Comparison of ENCODE assay signal across 8 cellular contexts in the genomic region with DNA sequence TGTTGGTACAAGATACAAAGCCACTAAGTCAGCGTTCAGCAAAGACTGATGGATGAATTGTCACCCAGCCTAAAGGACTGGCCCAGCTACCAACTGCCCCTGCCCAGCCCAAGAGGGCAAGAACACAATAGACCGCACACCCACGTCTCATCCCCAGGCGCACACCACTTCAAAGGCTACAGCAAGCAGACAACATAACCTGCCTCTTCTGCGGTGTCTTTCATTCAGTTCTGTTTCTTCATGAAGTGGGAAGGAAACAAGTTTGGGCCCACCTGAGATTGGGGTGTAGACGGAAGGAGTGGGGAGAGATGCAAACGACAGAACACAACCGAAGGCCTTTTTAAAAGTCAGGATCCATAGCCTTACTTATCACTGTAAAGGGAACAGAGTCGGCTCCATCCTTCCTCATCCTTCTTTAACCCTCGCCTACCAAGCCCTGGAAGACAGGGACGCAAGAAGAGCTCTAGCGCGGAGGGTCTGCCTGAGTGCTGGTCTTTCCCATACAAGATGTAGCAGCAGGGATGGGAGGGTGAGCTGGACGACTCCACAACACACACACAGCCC. TPM values are rescaled to one million over a fixed set of nuclear protein-coding genes. Genes with fewer than 3 reads are reported as not detected.
DNase-seq lines count a peak whose midpoint lies in the region; ATAC-seq and TF ChIP-seq lines count a peak whose summit lies in the region.

No MANE protein-coding gene starts in this region.

- DNase-seq in cardiac muscle cell (ENCODE audit: low read depth in 1 of 2, low spot score in 1 of 2) (peak in 1 of 2 donors; percentile 57), Right ventricle myocardium inferior (ENCODE audit: missing footprints) (no peak), SK-N-MC (ENCODE audit: low read depth, low spot score) (no peak), body of pancreas (peak in 1 of 4 donors; percentile 29), kidney glomerular epithelial cell (lab: John Stamatoyannopoulos, UW) (peak; percentile 52), NCI-H1930 (lab: John Stamatoyannopoulos, UW) (no peak)
- DNase-seq in stimulated activated CD4-positive, alpha-beta T cell treated with anti-CD3 and anti-CD28 coated beads, Interleukin-2, amount 100 ng/mL, for 48 hours, result peak; percentile 9 to 11

- peak overlapping the region; percentile 80 for H3K9ac ChIP-seq in SK-N-MC (ENCODE audit: insufficient read length)

- ATAC-seq in Right ventricle myocardium inferior (no peak), body of pancreas (no peak), GM21529 (IDR thresholded peaks at IDR 0.05; ENCODE audit: unreplicated experiment) (no peak)

- no peak for TF ChIP-seq POLR2A in body of pancreas (IDR thresholded peaks at IDR 0.05)

- H3K4me1 ChIP-seq in cardiac muscle cell (ENCODE audit: low read depth), result peaks cover 23% of the 10 kb centered on the region
- peaks cover 87% of the 10 kb centered on the region for H3K4me1 ChIP-seq in body of pancreas

- WGBS in body of pancreas, 2 donors, result 1 to 2% methylated on average over 14 of the region's 14 CpGs

- peak overlapping the region; percentile 95 for H3K27ac ChIP-seq in cardiac muscle cell
- H3K27ac ChIP-seq in SK-N-MC, result no peak overlapping the region
- H3K27ac ChIP-seq in body of pancreas, result peak overlapping the region; percentile 90 to 99 (median 96)

- intact Hi-C loops in Right ventricle myocardium inferior (cut with DNase I), result loop anchor here (1.0 to 5.0 kb wide), 4 partner anchors 14 to 94 kb away; a partner anchor contains a TSS
- intact Hi-C loops in body of pancreas (cut with DNase I), result no loop called here

- TF ChIP-seq CTCF in cardiac muscle cell (IDR thresholded peaks at IDR 0.05; ENCODE audit: low read depth, low read length) (no peak), body of pancreas (IDR thresholded peaks at IDR 0.05) (no peak)

- H3K4me3 ChIP-seq in cardiac muscle cell, result peak overlapping the region; percentile 76
- peak overlapping the region; percentile 93 for H3K4me3 ChIP-seq in SK-N-MC
- peak overlapping the region; percentile 26 to 58 for H3K4me3 ChIP-seq in body of pancreas

- H3K27me3 ChIP-seq in cardiac muscle cell (no peaks in the 10 kb centered on the region), body of pancreas (no peaks in the 10 kb centered on the region)

- H3K9me3 ChIP-seq in cardiac muscle cell (ENCODE audit: low read depth), result no peaks in the 10 kb centered on the region
- H3K9me3 ChIP-seq in SK-N-MC (ENCODE audit: low read depth, low read length), result no peaks in the 10 kb centered on the region
- H3K9me3 ChIP-seq in body of pancreas, result no peaks in the 10 kb centered on the region

- H3K36me3 ChIP-seq in cardiac muscle cell (no peaks in the 10 kb centered on the region), SK-N-MC (ENCODE audit: insufficient read depth, low read length) (no peaks in the 10 kb centered on the region), body of pancreas (replicated peaks in 1 of 2; ENCODE audit: insufficient read depth in 1 of 2, low read depth in 2 of 2) (no peaks in the 10 kb centered on the region)

RNA-seq across cellular contexts. Expression of a gene that starts 0.7 kb away (rescaled TPM):
- total RNA-seq in cardiac muscle cell (54.4 and 78.6 TPM in 2 replicates), Right ventricle myocardium inferior (102 TPM), body of pancreas (100 to 1,000 TPM in 1 of 2 donors, 10 to 100 TPM in 1; 74.5 to 167 TPM)
- 40.5 and 71.2 TPM in 2 replicates for polyA plus RNA-seq in cardiac muscle cell

RNA-seq across cellular contexts. Expression of a gene that starts 38.6 kb away (rescaled TPM):
- total RNA-seq in cardiac muscle cell (1.6 and 2.4 TPM in 2 replicates), Right ventricle myocardium inferior (2.4 TPM), body of pancreas (10 to 100 TPM; 10.1 to 16.2 TPM)
- 2.1 and 7.4 TPM in 2 replicates for polyA plus RNA-seq in cardiac muscle cell

Comparison
In these comparisons a context has a peak if more than half of its experiments do, and no peak if none do; other contexts are left out.
1. DNase-seq: peak in kidney glomerular epithelial cell (single experiment) and stimulated activated CD4-positive, alpha-beta T cell treated with anti-CD3 and anti-CD28 coated beads, Interleukin-2, amount 100 ng/mL, for 48 hours (2 of 2); none in Right ventricle myocardium inferior (single experiment), SK-N-MC (single experiment) and NCI-H1930 (0 of 2).
2. H3K4me3 ChIP-seq: peak in every context shown above with its lines; median percentile 93 in SK-N-MC; 76 in cardiac muscle cell; 42 in body of pancreas.